ENCODE assay signal across 10 cellular contexts in genomic region chr2:113818382-113818951, GRCh38.
DNase-seq lines count a peak whose midpoint lies in the region; ATAC-seq, FAIRE-seq and TF ChIP-seq lines count a peak whose summit lies in the region.
"Had no signal": no experiment of that assay in that cellular context is flagged by ENCODE, and none has a peak within 500 bp of the region (broad histone marks: within the 10 kb centered on the region; RNA-seq: fewer than 3 reads in every experiment).

No MANE protein-coding gene starts in this region.

- TF ChIP-seq CTCF in A549 (IDR thresholded peaks at IDR 0.05) (no peak), IMR-90 (conservative IDR thresholded peaks at IDR 0.05; ENCODE audit: low read depth, low read length) (no peak), coronary artery (IDR thresholded peaks at IDR 0.05) (no peak), lung (IDR thresholded peaks at IDR 0.05; ENCODE audit: control extremely low read depth, extremely low read depth) (no peak)

- H2AK9ac ChIP-seq in IMR-90 (replicated peaks; ENCODE audit: low read depth, low read length, poor library complexity), result peak overlapping the region; percentile 39

- peak overlapping the region; percentile 85 for H3K14ac ChIP-seq in IMR-90 (replicated peaks; ENCODE audit: low read depth, low read length)

- no peaks in the 10 kb centered on the region for H4K20me1 ChIP-seq in IMR-90 (ENCODE audit: insufficient read depth, low read length)

- peak overlapping the region; percentile 64; the same call in 2 of the 3 replicates for H2BK15ac ChIP-seq in IMR-90 (ENCODE audit: low read depth, low read length)

- peak overlapping the region; percentile 23 for H3K9ac ChIP-seq in IMR-90 (ENCODE audit: low read depth, low read length)

- peak overlapping the region in 1 of 2 experiments; percentile 83; a peak in 3 of 4 replicates for H4K8ac ChIP-seq in IMR-90 (ENCODE audit: low read depth in 2 of 2, low read length in 2 of 2)

- CTCF ChIA-PET in A549 (lab: Yijun Ruan, JAX), result interaction anchor here (0.8 to 1.6 kb wide), 3 partner anchors 27 to 77 kb away, joined by 3 read pairs; no protein-coding TSS in a partner anchor
- CTCF ChIA-PET in IMR-90 (lab: Yijun Ruan, JAX), result interaction anchor here (0.6 to 1.0 kb wide), 2 partner anchors 10 to 117 kb away, joined by 3 to 4 read pairs; no protein-coding TSS in a partner anchor

- H2BK120ac ChIP-seq in IMR-90 (ENCODE audit: low read depth, low read length), result peak overlapping the region; percentile 97

- intact Hi-C loops in IMR-90 (cut with micrococcal nuclease), result loop anchor here (1.0 to 2.0 kb wide), 2 partner anchors 62 to 70 kb away; partner anchors contain the start of gene SLC35F5

- H2BK5ac ChIP-seq in IMR-90 (ENCODE audit: low read depth, low read length, poor library complexity, severe bottlenecking), result peak overlapping the region; percentile 77

- dilution Hi-C loops in IMR-90 (cut with HindIII; ENCODE audit: low sequenced_read_pairs, unreplicated experiment), result no loop called here

- H3K18ac ChIP-seq in IMR-90 (ENCODE audit: low read depth, low read length), result peak overlapping the region; percentile 32

- peak overlapping the region; percentile 89 for H4K91ac ChIP-seq in IMR-90 (ENCODE audit: insufficient read depth, low read depth, low read length)

- H3K36me3 ChIP-seq in IMR-90 (ENCODE audit: control insufficient read depth, insufficient read depth, low read length), result no peaks in the 10 kb centered on the region
- no peaks in the 10 kb centered on the region for H3K36me3 ChIP-seq in lung (ENCODE audit: control insufficient read depth in 2 of 2, insufficient read depth in 2 of 2, low read length in 2 of 2)

- 4% methylated on average over 10 of the region's 10 CpGs for WGBS in A549 (ENCODE audit: missing lambda C conversion rate)
- WGBS in IMR-90 (ENCODE audit: extremely low coverage in 2 of 2, insufficient read length in 1 of 2), 2 experiments, result 11% methylated on average over 3 of the region's 10 CpGs; no CpG with 5 or more reads in 1 of the 2 experiments
- WGBS in lung, 2 donors, result 33 to 55% methylated on average over 10 of the region's 10 CpGs

- H3K4me3 ChIP-seq in A549 (0 out of 3 replicates have a peak overlapping the region, but pooled peaks have one; percentile 5), IMR-90 (ENCODE audit: insufficient read depth, low read depth, low read length) (peak overlapping the region; percentile 1; the same call in 1 of the 2 replicates), coronary artery (peak overlapping the region; percentile 6), lung (no peak overlapping the region)

- peak; percentile 86 for FAIRE-seq in A549 (lab: Jason Lieb, UNC)

- no TSS peak for BruUV-seq in IMR-90 (replicated peaks; lab: Mats Ljungman, UMichigan)

- H3K9me3 ChIP-seq in A549, result no peaks in the 10 kb centered on the region
- H3K9me3 ChIP-seq in IMR-90 (ENCODE audit: control insufficient read depth, insufficient read depth, low read length), result no peaks in the 10 kb centered on the region
- H3K9me3 ChIP-seq in lung (ENCODE audit: control insufficient read depth in 2 of 2, insufficient read depth in 1 of 2, low read length in 1 of 2), result no peaks in the 10 kb centered on the region

- peak overlapping the region; percentile 94 for H3K56ac ChIP-seq in IMR-90 (ENCODE audit: extremely low read depth, insufficient read depth, low read length)

- in situ Hi-C loops in IMR-90 (cut with MboI; ENCODE audit: low sequenced_read_pairs), result no loop called here

- H3K79me1 ChIP-seq in IMR-90 (ENCODE audit: low read depth in 1 of 2, low read length in 2 of 2), result no peaks in the 10 kb centered on the region

- H3K27ac ChIP-seq in A549 (peak overlapping the region; percentile 75 to 78), IMR-90 (ENCODE audit: insufficient read depth, low read length) (peak overlapping the region; percentile 72), coronary artery (no peak overlapping the region), lung (ENCODE audit: low read depth in 1 of 2, low read length in 1 of 2) (peak overlapping the region; percentile 58 to 64)
- H3K27ac ChIP-seq: HL-60 had no signal

- TF ChIP-seq POLR2A in A549 (IDR thresholded peaks at IDR 0.05; ENCODE audit: low read length), result no peak
- TF ChIP-seq POLR2A in IMR-90 (IDR thresholded peaks at IDR 0.05; ENCODE audit: low read depth, low read length), result no peak

- TF ChIP-seq EP300 in A549 (IDR thresholded peaks at IDR 0.05), result peak in 1 of 2 experiments; percentile 52; a peak in 1 of 5 replicates

- H3K4ac ChIP-seq in IMR-90 (ENCODE audit: low read depth, low read length), result peak overlapping the region; percentile 88

- DNase-seq in A549 (ENCODE audit: low read depth in 1 of 2, low spot score in 1 of 2) (peak; percentile 60 to 86), IMR-90 (peak; percentile 100), coronary artery (ENCODE audit: low spot score) (no peak), lung (ENCODE audit: low spot score) (peak; percentile 63), amygdala (lab: John Stamatoyannopoulos, UW) (no peak)
- DNase-seq in stimulated activated naive CD4-positive, alpha-beta T cell (lab: John Stamatoyannopoulos, UW), result no peak
- DNase-seq: activated naive CD4-positive, alpha-beta T cell treated with Interleukin-2 at 50 U/mL for 16 hours had no signal

- ATAC-seq in A549, result peak; percentile 98
- ATAC-seq in IMR-90 (ENCODE audit: low read depth), result peak; percentile 98
- ATAC-seq in lung (ENCODE audit: insufficient read depth, low FRiP score), result peak; percentile 87
- ATAC-seq in HG03196 (IDR thresholded peaks at IDR 0.05; ENCODE audit: unreplicated experiment), result no peak
- ATAC-seq in HG02571 (IDR thresholded peaks at IDR 0.05; ENCODE audit: unreplicated experiment), result no peak

- H2AK5ac ChIP-seq in IMR-90 (ENCODE audit: low read depth, low read length), result no peak overlapping the region

- H2AFZ ChIP-seq in IMR-90 (replicated peaks; ENCODE audit: low read length, poor library complexity), result peak overlapping the region; percentile 88

- H3K4me2 ChIP-seq in A549 (peak overlapping the region; percentile 83), IMR-90 (ENCODE audit: low read depth, low read length) (peak overlapping the region; percentile 30; the same call in 1 of the 2 replicates)

- peak overlapping the region; percentile 93 for H2BK20ac ChIP-seq in IMR-90 (ENCODE audit: low read depth, low read length)

- H3K27me3 ChIP-seq in IMR-90 (ENCODE audit: control insufficient read depth, insufficient read depth, low read length) (no peaks in the 10 kb centered on the region), lung (ENCODE audit: control insufficient read depth, insufficient read depth) (no peaks in the 10 kb centered on the region)

- TF ChIP-seq RAD21 in A549 (conservative IDR thresholded peaks at IDR 0.05 in 1 of 2, IDR thresholded peaks at IDR 0.05 in 1 of 2) (peak in 1 of 2 experiments; percentile 43; a peak in 2 of 5 replicates), IMR-90 (IDR thresholded peaks at IDR 0.05; ENCODE audit: low read length) (peak; percentile 44; the same call in 1 of the 2 replicates)

- peak overlapping the region; percentile 26; the same call in 1 of the 2 replicates for H4K5ac ChIP-seq in IMR-90 (ENCODE audit: low read depth, low read length)

- H3K23ac ChIP-seq in IMR-90 (ENCODE audit: low read depth, low read length), result peak overlapping the region; percentile 80; the same call in 1 of the 2 replicates

- H3K9me1 ChIP-seq in IMR-90 (ENCODE audit: insufficient read depth, low read length), result peaks cover 9% of the 10 kb centered on the region

- POLR2A ChIA-PET in A549 (lab: Yijun Ruan, JAX) (interaction anchor here (2.7 kb wide), 1 partner anchor 62 kb away, joined by 23 read pairs; the partner anchor contains the start of gene SLC35F5), IMR-90 (lab: Charles Lee; ENCODE audit: unreplicated experiment) (interaction anchor here (0.8 to 1.0 kb wide), 2 partner anchors 62 to 72 kb away, joined by 3 read pairs; partner anchors contain the start of gene SLC35F5)

- H3K4me1 ChIP-seq in A549 (peaks cover 18% of the 10 kb centered on the region), IMR-90 (ENCODE audit: control insufficient read depth, insufficient read depth, low read length) (peaks cover 9% of the 10 kb centered on the region), lung (ENCODE audit: control insufficient read depth in 2 of 2, insufficient read depth in 2 of 2, low read length in 2 of 2) (peaks cover 0 to 5% of the 10 kb centered on the region in 2 donors)

TF ChIP-seq in A549, 52 proteins besides CTCF, POLR2A, EP300 and RAD21 (continues in another document):
- TF ChIP-seq HEYL (CRISPR knock-in tag; IDR thresholded peaks at IDR 0.05), result no peak
- TF ChIP-seq CBX8 (IDR thresholded peaks at IDR 0.05), result no peak
- TF ChIP-seq HOXB5 (CRISPR knock-in tag; IDR thresholded peaks at IDR 0.05), result no peak
- TF ChIP-seq HOXB13 (CRISPR knock-in tag; IDR thresholded peaks at IDR 0.05; ENCODE audit: low read depth), result no peak
- TF ChIP-seq ELK1 (IDR thresholded peaks at IDR 0.05; ENCODE audit: low read depth, low read length), result no peak
- TF ChIP-seq TFCP2L1 (CRISPR knock-in tag; IDR thresholded peaks at IDR 0.05), result no peak
- no peak for TF ChIP-seq CHD4 (IDR thresholded peaks at IDR 0.05; ENCODE audit: borderline replicate concordance)

TF ChIP-seq in IMR-90, 13 proteins besides CTCF, POLR2A, EP300 and RAD21:
- TF ChIP-seq NFE2L2 (IDR thresholded peaks at IDR 0.05; ENCODE audit: low read depth, low read length) (no peak; the same call in 1 of the 2 replicates), SMC3 (IDR thresholded peaks at IDR 0.05; ENCODE audit: low read depth, low read length) (peak; percentile 33), CEBPB (IDR thresholded peaks at IDR 0.05; ENCODE audit: low read depth, low read length) (peak; percentile 53), RCOR1 (IDR thresholded peaks at IDR 0.05; ENCODE audit: insufficient replicate concordance, low read length) (peak; percentile 92), USF2 (IDR thresholded peaks at IDR 0.05; ENCODE audit: low read depth, low read length) (no peak), FOS (IDR thresholded peaks at IDR 0.05; ENCODE audit: low read depth, low read length) (peak; percentile 91), MAZ (IDR thresholded peaks at IDR 0.05; ENCODE audit: borderline replicate concordance, low read depth, low read length) (peak; percentile 84; the same call in 1 of the 2 replicates), MXI1 (IDR thresholded peaks at IDR 0.05; ENCODE audit: borderline replicate concordance, low read depth, low read length) (peak; percentile 78; the same call in 1 of the 2 replicates), BHLHE40 (IDR thresholded peaks at IDR 0.05; ENCODE audit: low read depth, low read length) (peak; percentile 98)

Comparison
In these comparisons a context has a peak if more than half of its experiments do, and no peak if none do; other contexts are left out.
1. ATAC-seq: peak in A549 (2 of 2), IMR-90 (single experiment) and lung (single experiment); none in HG03196 (single experiment) and HG02571 (single experiment).
2. DNase-seq: peak in A549 (2 of 2), IMR-90 (single experiment) and lung (single experiment); none in coronary artery (single experiment), stimulated activated naive CD4-positive, alpha-beta T cell (0 of 6) and amygdala (0 of 56).
3. H3K27ac ChIP-seq: peak in A549 (2 of 2), IMR-90 (single experiment) and lung (2 of 2); none in coronary artery (0 of 2).